ENCODE assay signal across 8 cellular contexts in the genomic region with DNA sequence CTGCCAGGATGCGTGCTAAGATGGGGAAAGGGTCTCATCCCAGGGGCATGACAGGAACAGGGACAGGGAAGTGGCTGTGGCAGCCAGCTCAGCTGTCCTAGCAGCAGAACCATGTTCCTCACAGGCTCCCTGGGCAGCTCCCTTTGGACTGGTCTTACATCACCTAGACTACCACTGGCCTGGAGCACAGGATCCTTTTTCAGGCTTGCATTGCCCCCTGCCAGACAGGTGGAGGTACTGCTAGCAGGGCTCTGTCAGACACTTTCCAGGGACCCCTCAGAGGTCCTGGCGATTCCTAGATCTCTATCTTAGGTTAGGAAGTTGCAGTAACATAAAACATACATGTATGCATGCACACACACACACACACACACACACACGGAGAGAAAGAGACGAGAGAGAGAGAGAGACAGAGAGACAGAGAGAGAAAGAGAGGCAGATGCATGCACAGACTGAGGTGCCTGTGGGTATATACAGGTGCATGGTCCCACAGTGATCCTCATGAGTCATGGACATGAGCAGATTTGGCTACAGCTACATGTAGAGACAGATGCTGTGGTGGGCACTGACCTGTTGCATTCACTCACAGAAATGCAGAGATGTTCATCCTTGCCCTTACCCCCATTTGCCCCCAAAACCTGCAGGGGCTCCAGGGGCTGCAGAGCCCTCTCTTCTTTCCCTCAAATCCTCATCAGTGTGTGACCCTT.
A peak's percentile ranks its signal among the peaks of the same experiment; 100 is the strongest.
DNase-seq lines count a peak whose midpoint lies in the region; ATAC-seq and TF ChIP-seq lines count a peak whose summit lies in the region.

No MANE protein-coding gene starts in this region.

- H3K4me1 ChIP-seq in right lobe of liver (no peaks in the 10 kb centered on the region), neuronal stem cell (ENCODE audit: control insufficient read depth in 2 of 2, insufficient read depth in 1 of 2, low read depth in 1 of 2, low read length in 2 of 2) (peaks cover 0 to 5% of the 10 kb centered on the region in 2 donors)

- H2BK15ac ChIP-seq in neuronal stem cell (ENCODE audit: low read length), result no peak overlapping the region

- H3K36me3 ChIP-seq in right lobe of liver (peaks cover 0 to 13% (median 0%) of the 10 kb centered on the region in 4 donors), neuronal stem cell (replicated peaks in 1 of 2; ENCODE audit: control insufficient read depth in 2 of 2, insufficient read depth in 2 of 2, low read length in 2 of 2) (no peaks in the 10 kb centered on the region)

- H3K27ac Mint-ChIP-seq in brain, result no peak overlapping the region
- no peak overlapping the region for H3K27ac Mint-ChIP-seq in stimulated activated memory B cell treated with anti-CD40 and anti-IgM and Interleukin-4, amounts not matched to agents 10 μg/mL and 1 μg/mL and 100 μg/mL, for 72 hours

- DNase-seq in CD1c-positive myeloid dendritic cell (ENCODE audit: extremely low spot score) (peak; percentile 32), M059J (ENCODE audit: low read depth) (peak; percentile 67), right lobe of liver (peak in 1 of 3 donors; percentile 52), neuronal stem cell (ENCODE audit: low spot score) (no peak), NCI-H446 treated with DMSO at 0.1 percent for 48 hours (lab: John Stamatoyannopoulos, UW) (no peak)

- H2BK12ac ChIP-seq in neuronal stem cell (ENCODE audit: low read length), result no peak overlapping the region

- no peak for TF ChIP-seq POLR2A in right lobe of liver (IDR thresholded peaks at IDR 0.05)

- H3K23ac ChIP-seq in neuronal stem cell (ENCODE audit: low read depth, low read length, poor library complexity), result no peak overlapping the region

- H2AK5ac ChIP-seq in neuronal stem cell (ENCODE audit: low read depth, low read length), result no peak overlapping the region

- H3K4me3 ChIP-seq in right lobe of liver (no peak overlapping the region), neuronal stem cell (ENCODE audit: low read length in 2 of 2) (no peak overlapping the region)

- no peak overlapping the region for H4K8ac ChIP-seq in neuronal stem cell (ENCODE audit: low read depth, low read length)

- no peaks in the 10 kb centered on the region for H3K4me1 Mint-ChIP-seq in brain
- H3K4me1 Mint-ChIP-seq in stimulated activated memory B cell treated with anti-CD40 and anti-IgM and Interleukin-4, amounts not matched to agents 10 μg/mL and 1 μg/mL and 100 μg/mL, for 72 hours, result no peaks in the 10 kb centered on the region

- H2BK120ac ChIP-seq in neuronal stem cell (ENCODE audit: low read depth, low read length), result no peak overlapping the region

- H3K14ac ChIP-seq in neuronal stem cell (ENCODE audit: low read length), result no peak overlapping the region

- intact Hi-C loops in right lobe of liver (cut with DNase I), result no loop called here

- H3K9me3 ChIP-seq in right lobe of liver (no peaks in the 10 kb centered on the region), neuronal stem cell (replicated peaks in 1 of 2; ENCODE audit: control insufficient read depth in 2 of 2, insufficient read depth in 1 of 2, low read depth in 1 of 2, low read length in 2 of 2) (no peaks in the 10 kb centered on the region)

- TF ChIP-seq CTCF in brain (conservative IDR thresholded peaks at IDR 0.05) (peak; percentile 63 to 75), right lobe of liver (IDR thresholded peaks at IDR 0.05) (peak; percentile 50 to 72 (median 60))

- WGBS in right lobe of liver (ENCODE audit: insufficient coverage, low coverage, low lambda C conversion rate, missing lambda C conversion rate), result 31% methylated on average over 3 of the region's 4 CpGs
- WGBS in neuronal stem cell (ENCODE audit: extremely low coverage in 2 of 2, insufficient read length in 2 of 2, insufficient replicate concordance in 1 of 2), 2 donors, result no CpG with 5 or more reads among the region's 4 CpGs

- H3K27me3 ChIP-seq in right lobe of liver (no peaks in the 10 kb centered on the region), neuronal stem cell (ENCODE audit: control insufficient read depth in 3 of 3, insufficient read depth in 3 of 3, low read depth in 1 of 3, low read length in 3 of 3) (peaks cover 0 to 8% (median 0%) of the 10 kb centered on the region in 3 experiments)

- no peak overlapping the region for H3K27ac ChIP-seq in right lobe of liver
- no peak overlapping the region for H3K27ac ChIP-seq in neuronal stem cell (replicated peaks; ENCODE audit: low read length)

- H3K4ac ChIP-seq in neuronal stem cell (ENCODE audit: low read length), result no peak overlapping the region

- no peak overlapping the region for H4K91ac ChIP-seq in neuronal stem cell (ENCODE audit: low read depth, low read length, poor library complexity)

- H3K9me3 Mint-ChIP-seq in brain, result peaks cover 0 to 4% (median 0%) of the 10 kb centered on the region in 5 experiments
- no peaks in the 10 kb centered on the region for H3K9me3 Mint-ChIP-seq in stimulated activated memory B cell treated with anti-CD40 and anti-IgM and Interleukin-4, amounts not matched to agents 10 μg/mL and 1 μg/mL and 100 μg/mL, for 72 hours

- H3K36me3 Mint-ChIP-seq in brain, result no peaks in the 10 kb centered on the region
- no peaks in the 10 kb centered on the region for H3K36me3 Mint-ChIP-seq in stimulated activated memory B cell treated with anti-CD40 and anti-IgM and Interleukin-4, amounts not matched to agents 10 μg/mL and 1 μg/mL and 100 μg/mL, for 72 hours

- no peak overlapping the region for H3K4me2 ChIP-seq in neuronal stem cell (ENCODE audit: insufficient read depth, low read length, poor library complexity, severe bottlenecking)

- no peak overlapping the region for H2AFZ ChIP-seq in neuronal stem cell (ENCODE audit: low read length)

- no peak overlapping the region for H2BK5ac ChIP-seq in neuronal stem cell (ENCODE audit: low read length)

- no peak overlapping the region for H3K9ac ChIP-seq in neuronal stem cell (ENCODE audit: low read depth, low read length, poor library complexity)

- ATAC-seq in GM18867 (IDR thresholded peaks at IDR 0.05; ENCODE audit: unreplicated experiment) (peak; percentile 55), right lobe of liver (peak; percentile 89 to 95 (median 93))
- no peak for ATAC-seq in stimulated activated memory B cell treated with anti-CD40 and anti-IgM and Interleukin-4, amounts not matched to agents 10 μg/mL and 1 μg/mL and 100 μg/mL, for 72 hours

- H3K27me3 Mint-ChIP-seq in brain, result peaks cover 4% of the 10 kb centered on the region
- H3K27me3 Mint-ChIP-seq in stimulated activated memory B cell treated with anti-CD40 and anti-IgM and Interleukin-4, amounts not matched to agents 10 μg/mL and 1 μg/mL and 100 μg/mL, for 72 hours, result no peaks in the 10 kb centered on the region

- H3K4me3 Mint-ChIP-seq in brain, result no peak overlapping the region
- H3K4me3 Mint-ChIP-seq in stimulated activated memory B cell treated with anti-CD40 and anti-IgM and Interleukin-4, amounts not matched to agents 10 μg/mL and 1 μg/mL and 100 μg/mL, for 72 hours, result no peak overlapping the region

- H3K79me1 ChIP-seq in neuronal stem cell (ENCODE audit: low read depth, low read length), result no peaks in the 10 kb centered on the region

- no peak overlapping the region for H3K18ac ChIP-seq in neuronal stem cell (ENCODE audit: low read length)

Comparison
In these comparisons a context has a peak if more than half of its experiments do, and no peak if none do; other contexts are left out.
1. DNase-seq: peak in CD1c-positive myeloid dendritic cell (single experiment) and M059J (single experiment); none in neuronal stem cell (single experiment) and NCI-H446 treated with DMSO at 0.1 percent for 48 hours (single experiment).